ENCODE assay signal across 1 cellular context in genomic region chr12:114684098-114684869, GRCh38.
TF ChIP-seq lines count a peak whose summit lies in the region.

Gene TBX3 (minus strand): TSS chr12:114684175. CDS start chr12:114683200, 975 bp downstream.

TF ChIP-seq in HepG2, 621 proteins besides CTCF, POLR2A, EP300 and RAD21 (continued from another document and continues in another):
- TF ChIP-seq ZNF574 (CRISPR knock-in tag; IDR thresholded peaks at IDR 0.05) (peak; percentile 66; the same call in 1 of the 2 replicates), GFI1 (CRISPR knock-in tag; IDR thresholded peaks at IDR 0.05; ENCODE audit: borderline replicate concordance) (peak; percentile 53), CREB3 (CRISPR knock-in tag; IDR thresholded peaks at IDR 0.05) (peak; percentile 69), ZNF281 (CRISPR knock-in tag; IDR thresholded peaks at IDR 0.05; ENCODE audit: borderline replicate concordance) (peak; percentile 43; the same call in 1 of the 2 replicates), ARHGAP35 (CRISPR knock-in tag; IDR thresholded peaks at IDR 0.05; ENCODE audit: borderline replicate concordance) (no peak), PAX8 (CRISPR knock-in tag; IDR thresholded peaks at IDR 0.05; ENCODE audit: borderline replicate concordance) (peak; percentile 66; the same call in 1 of the 2 replicates), TCF7 (IDR thresholded peaks at IDR 0.05; ENCODE audit: low read depth) (peak; percentile 82), ARID4A (CRISPR knock-in tag; IDR thresholded peaks at IDR 0.05; ENCODE audit: borderline replicate concordance) (peak; percentile 81; the same call in 1 of the 2 replicates), REL (CRISPR knock-in tag; conservative IDR thresholded peaks at IDR 0.05) (peak; percentile 87; the same call in 1 of the 2 replicates), PHB2 (IDR thresholded peaks at IDR 0.05; ENCODE audit: partially characterized antibody) (no peak), ZSCAN9 (CRISPR knock-in tag; IDR thresholded peaks at IDR 0.05; ENCODE audit: borderline replicate concordance) (peak; percentile 86; the same call in 1 of the 2 replicates), PPARG (CRISPR knock-in tag; conservative IDR thresholded peaks at IDR 0.05) (peak; percentile 49), ZNF446 (CRISPR knock-in tag; IDR thresholded peaks at IDR 0.05) (no peak), HNRNPL (IDR thresholded peaks at IDR 0.05; ENCODE audit: low read depth, low read length) (peak; percentile 54), ZNF777 (CRISPR knock-in tag; IDR thresholded peaks at IDR 0.05) (peak; percentile 33; the same call in 1 of the 2 replicates), POGZ (CRISPR knock-in tag; IDR thresholded peaks at IDR 0.05) (peak; percentile 86), MTA1 (CRISPR knock-in tag; IDR thresholded peaks at IDR 0.05; ENCODE audit: borderline replicate concordance) (no peak; the same call in 1 of the 2 replicates), MEIS1 (CRISPR knock-in tag; IDR thresholded peaks at IDR 0.05; ENCODE audit: borderline replicate concordance) (no peak), ZNF33B (CRISPR knock-in tag; IDR thresholded peaks at IDR 0.05) (0 out of 2 replicates have a peak, but pooled peaks have one; percentile 29), ZNF710 (CRISPR knock-in tag; IDR thresholded peaks at IDR 0.05; ENCODE audit: borderline replicate concordance) (peak; percentile 99), NBN (conservative IDR thresholded peaks at IDR 0.05) (no peak), ZNF367 (CRISPR knock-in tag; IDR thresholded peaks at IDR 0.05; ENCODE audit: borderline replicate concordance) (no peak), HNF1B (CRISPR knock-in tag; IDR thresholded peaks at IDR 0.05) (peak; percentile 73), SP1 (IDR thresholded peaks at IDR 0.05) (no peak), SP1 (CRISPR knock-in tag; IDR thresholded peaks at IDR 0.05) (peak; percentile 54; the same call in 1 of the 2 replicates), ZNF598 (CRISPR knock-in tag; IDR thresholded peaks at IDR 0.05; ENCODE audit: borderline replicate concordance) (no peak), ZNF549 (CRISPR knock-in tag; IDR thresholded peaks at IDR 0.05) (no peak), HES4 (CRISPR knock-in tag; IDR thresholded peaks at IDR 0.05; ENCODE audit: borderline replicate concordance) (no peak), ZNF770 (CRISPR knock-in tag; IDR thresholded peaks at IDR 0.05) (no peak; the same call in 1 of the 2 replicates), SPEN (CRISPR knock-in tag; IDR thresholded peaks at IDR 0.05; ENCODE audit: low read depth) (0 out of 2 replicates have a peak, but pooled peaks have one; percentile 3), SNAPC4 (CRISPR knock-in tag; IDR thresholded peaks at IDR 0.05) (peak; percentile 91), ZNF350 (CRISPR knock-in tag; IDR thresholded peaks at IDR 0.05; ENCODE audit: borderline replicate concordance, low read depth) (peak; percentile 87), HNRNPLL (IDR thresholded peaks at IDR 0.05; ENCODE audit: low read depth, low read length, poor library complexity, severe bottlenecking) (peak; percentile 71)
